ENCODE assay signal across 38 cellular contexts in the genomic region with DNA sequence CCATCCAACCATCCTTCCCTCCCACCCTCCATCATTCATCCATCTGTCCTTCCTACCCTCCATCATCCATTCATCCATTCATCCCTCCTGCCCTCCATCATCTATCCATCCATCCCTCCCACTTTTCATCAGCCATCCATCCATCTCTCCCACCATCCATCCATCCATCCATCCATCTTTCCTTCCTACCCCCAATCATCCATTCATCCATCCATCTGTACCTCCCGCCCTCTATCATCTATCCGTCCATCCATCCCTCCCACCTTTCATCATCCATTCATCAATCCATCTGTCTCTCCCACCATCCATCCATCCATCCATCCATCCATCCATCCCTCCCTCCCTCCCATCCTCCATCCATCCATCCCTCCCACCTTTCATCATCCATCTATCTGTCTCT.
"Had no signal": no experiment of that assay in that cellular context is flagged by ENCODE, and none has a peak within 500 bp of the region (broad histone marks: within the 10 kb centered on the region; RNA-seq: fewer than 3 reads in every experiment).

No MANE protein-coding gene starts in this region.

- H3K9me3 Mint-ChIP-seq: activated B cell treated with CpG ODN at 0.5 μM for 24 hours; activated CD4-positive, alpha-beta memory T cell treated with anti-CD3 and anti-CD28 coated beads for 36 hours; activated naive CD4-positive, alpha-beta T cell treated with anti-CD3 and anti-CD28 coated beads for 36 hours; activated naive CD8-positive, alpha-beta T cell treated with anti-CD3 and anti-CD28 coated beads, Interleukin-2, amount 10 ng/mL, durations not matched to agents 7 days and 5 days; activated T-cell treated with anti-CD3 and anti-CD28 coated beads, Interleukin-2, amount 50 U/mL, for 4 hours; activated T-helper 1 cell treated with anti-CD3 and anti-CD28 coated beads, Interleukin-12 subunit alpha, Interleukin-12 subunit beta, Interleukin-2, Interleukin-4 antibody, amounts not matched to agents 30 ng/mL and 10 ng/mL and 1 ng/mL, durations not matched to agents 14 hours and 24 hours and 36 hours; activated T-helper 17 cell treated with anti-CD3 and anti-CD28 coated beads, Interleukin-2, amount 50 U/mL, for 72 hours; T-helper 1 cell treated with Interleukin-12 subunit alpha and Interleukin-12 subunit beta and Interleukin-4 antibody, amounts not matched to agents 30 μg/mL and 1 μg/mL, for 36 hours; T-helper 2 cell treated with Interferon-gamma antibody and Interleukin-4, amounts not matched to agents 5 μg/mL and 100 μg/mL, for 36 hours had no signal

- H3K4me1 Mint-ChIP-seq: activated B cell treated with CpG ODN at 0.5 μM for 24 hours; activated CD4-positive, alpha-beta T cell treated with anti-CD3 and anti-CD28 coated beads, Interleukin-2, amount 10 ng/mL, durations not matched to agents 24 days and 14 days; activated naive CD8-positive, alpha-beta T cell treated with anti-CD3 and anti-CD28 coated beads, Interleukin-2, amount 10 ng/mL, durations not matched to agents 7 days and 5 days; activated T-helper 17 cell treated with anti-CD3 and anti-CD28 coated beads, Interleukin-2, amount 50 U/mL, for 72 hours; central memory CD8-positive, alpha-beta T cell had no signal

- H3K27ac Mint-ChIP-seq: activated B cell treated with CpG ODN at 0.5 μM for 24 hours; activated CD4-positive, alpha-beta memory T cell treated with anti-CD3 and anti-CD28 coated beads for 36 hours; activated CD4-positive, alpha-beta T cell treated with anti-CD3 and anti-CD28 coated beads, Interleukin-2, amount 10 ng/mL, durations not matched to agents 24 days and 14 days; activated CD8-positive, alpha-beta T cell treated with anti-CD3 and anti-CD28 coated beads for 36 hours; activated naive CD4-positive, alpha-beta T cell treated with anti-CD3 and anti-CD28 coated beads for 36 hours; activated naive CD4-positive, alpha-beta T cell treated with anti-CD3 and anti-CD28 coated beads, Interleukin-2, amount 50 U/mL, for 72 hours; activated naive CD8-positive, alpha-beta T cell treated with anti-CD3 and anti-CD28 coated beads, Interleukin-2, amount 10 ng/mL, durations not matched to agents 7 days and 5 days; activated T-cell treated with anti-CD3 and anti-CD28 coated beads, Interleukin-2, amount 50 U/mL, for 72 hours; activated T-helper 1 cell treated with anti-CD3 and anti-CD28 coated beads, Interleukin-12 subunit alpha, Interleukin-12 subunit beta, Interleukin-2, Interleukin-4 antibody, amounts not matched to agents 30 ng/mL and 10 ng/mL and 1 ng/mL, durations not matched to agents 14 hours and 24 hours and 36 hours; activated T-helper 17 cell treated with anti-CD3 and anti-CD28 coated beads, Interleukin-2, amount 50 U/mL, for 72 hours; brain; T-helper 1 cell treated with Interleukin-12 subunit alpha and Interleukin-12 subunit beta and Interleukin-4 antibody, amounts not matched to agents 30 μg/mL and 1 μg/mL, for 36 hours; T-helper 2 cell treated with Interferon-gamma antibody and Interleukin-4, amounts not matched to agents 5 μg/mL and 100 μg/mL, for 36 hours had no signal

- H3K36me3 Mint-ChIP-seq: activated CD4-positive, alpha-beta memory T cell treated with anti-CD3 and anti-CD28 coated beads for 36 hours; activated naive CD4-positive, alpha-beta T cell treated with anti-CD3 and anti-CD28 coated beads, Interleukin-2, amount 50 U/mL, for 72 hours; activated naive CD8-positive, alpha-beta T cell treated with anti-CD3 and anti-CD28 coated beads, Interleukin-2, amount 10 ng/mL, durations not matched to agents 7 days and 5 days; brain had no signal

- H3K9me3 ChIP-seq: adrenal gland, ascending aorta had no signal

- H3K27me3 ChIP-seq: adrenal gland, ascending aorta, cardiac muscle cell had no signal

- H3K27ac ChIP-seq: adrenal gland, ascending aorta, cardiac muscle cell, VCaP had no signal

- H3K4me3 ChIP-seq: adrenal gland, ascending aorta, cardiac muscle cell had no signal

- H3K36me3 ChIP-seq: adrenal gland, ascending aorta, cardiac muscle cell had no signal

- H3K4me1 ChIP-seq: adrenal gland, ascending aorta had no signal

- FAIRE-seq: bronchial epithelial cell, TTC549 had no signal

- DNase-seq: activated B cell treated with CpG ODN at 0.5 μM for 24 hours; activated CD4-positive, alpha-beta memory T cell treated with anti-CD3 and anti-CD28 coated beads for 36 hours; activated CD4-positive, alpha-beta T cell treated with anti-CD3 and anti-CD28 coated beads for 4 hours; activated CD4-positive, alpha-beta T cell treated with anti-CD3 and anti-CD28 coated beads, Interleukin-2, amount 10 ng/mL, durations not matched to agents 24 days and 14 days; activated CD4-positive, alpha-beta T cell treated with anti-CD3 and anti-CD28 coated beads, Interleukin-2, amount 50 U/mL, for 1 hour; activated CD4-positive, alpha-beta T cell treated with anti-CD3 and anti-CD28 coated beads, Interleukin-2, amount 50 U/mL, for 4 hours; activated CD8-positive, alpha-beta memory T cell treated with anti-CD3 and anti-CD28 coated beads, Interleukin-2, amount 50 U/mL, for 4 hours; activated CD8-positive, alpha-beta T cell treated with anti-CD3 and anti-CD28 coated beads for 36 hours; activated gamma-delta T cell treated with Interleukin-2 at 50 U/mL for 16 hours; activated naive CD4-positive, alpha-beta T cell; activated naive CD4-positive, alpha-beta T cell treated with anti-CD3 and anti-CD28 coated beads for 36 hours; activated naive CD4-positive, alpha-beta T cell treated with anti-CD3 and anti-CD28 coated beads, Interleukin-2, amount 50 U/mL, for 16 hours; activated naive CD8-positive, alpha-beta T cell treated with anti-CD3 and anti-CD28 coated beads, Interleukin-2, amount 10 ng/mL, durations not matched to agents 7 days and 5 days; activated T-cell treated with anti-CD3 and anti-CD28 coated beads for 4 hours; activated T-cell treated with anti-CD3 and anti-CD28 coated beads, Interleukin-2, amount 50 U/mL, for 1 hour; activated T-cell treated with anti-CD3 and anti-CD28 coated beads, Interleukin-2, amount 50 U/mL, for 4 hours; activated T-cell treated with anti-CD3 and anti-CD28 coated beads, Interleukin-2, amount 50 U/mL, for 72 hours; adrenal gland; amygdala; anterior cingulate cortex; caudate nucleus; cerebellar nuclear complex; SW 1271; T-helper 1 cell; T-helper 2 cell; T-helper 9 cell had no signal

- H3K4me3 Mint-ChIP-seq: activated B cell treated with CpG ODN at 0.5 μM for 24 hours; activated CD4-positive, alpha-beta memory T cell treated with anti-CD3 and anti-CD28 coated beads for 36 hours; activated CD4-positive, alpha-beta T cell treated with anti-CD3 and anti-CD28 coated beads, Interleukin-2, amount 10 ng/mL, durations not matched to agents 24 days and 14 days; activated CD8-positive, alpha-beta T cell treated with anti-CD3 and anti-CD28 coated beads for 36 hours; activated naive CD4-positive, alpha-beta T cell treated with anti-CD3 and anti-CD28 coated beads for 36 hours; activated naive CD8-positive, alpha-beta T cell treated with anti-CD3 and anti-CD28 coated beads, Interleukin-2, amount 10 ng/mL, durations not matched to agents 7 days and 5 days; activated T-cell treated with anti-CD3 and anti-CD28 coated beads, Interleukin-2, amount 50 U/mL, for 4 hours; activated T-cell treated with anti-CD3 and anti-CD28 coated beads, Interleukin-2, amount 50 U/mL, for 72 hours; activated T-helper 1 cell treated with anti-CD3 and anti-CD28 coated beads, Interleukin-12 subunit alpha, Interleukin-12 subunit beta, Interleukin-2, Interleukin-4 antibody, amounts not matched to agents 30 ng/mL and 10 ng/mL and 1 ng/mL, durations not matched to agents 14 hours and 24 hours and 36 hours; activated T-helper 17 cell treated with anti-CD3 and anti-CD28 coated beads, Interleukin-2, amount 50 U/mL, for 72 hours; brain; central memory CD8-positive, alpha-beta T cell; T-helper 1 cell treated with Interleukin-12 subunit alpha and Interleukin-12 subunit beta and Interleukin-4 antibody, amounts not matched to agents 30 μg/mL and 1 μg/mL, for 36 hours; T-helper 2 cell treated with Interferon-gamma antibody and Interleukin-4, amounts not matched to agents 5 μg/mL and 100 μg/mL, for 36 hours had no signal

- ATAC-seq: activated CD8-positive, alpha-beta T cell treated with anti-CD3 and anti-CD28 coated beads for 36 hours; activated naive CD4-positive, alpha-beta T cell treated with anti-CD3 and anti-CD28 coated beads, Interleukin-2, amount 50 U/mL, for 72 hours; activated T-cell treated with anti-CD3 and anti-CD28 coated beads, Interleukin-2, amount 50 U/mL, for 4 hours; activated T-cell treated with anti-CD3 and anti-CD28 coated beads, Interleukin-2, amount 50 U/mL, for 72 hours; activated T-helper 17 cell treated with anti-CD3 and anti-CD28 coated beads, Interleukin-2, amount 50 U/mL, for 72 hours had no signal

- H3K27me3 Mint-ChIP-seq: activated B cell treated with CpG ODN at 0.5 μM for 24 hours; activated CD4-positive, alpha-beta T cell treated with anti-CD3 and anti-CD28 coated beads, Interleukin-2, amount 10 ng/mL, durations not matched to agents 24 days and 14 days; activated CD8-positive, alpha-beta T cell treated with anti-CD3 and anti-CD28 coated beads for 36 hours; activated naive CD8-positive, alpha-beta T cell treated with anti-CD3 and anti-CD28 coated beads, Interleukin-2, amount 10 ng/mL, durations not matched to agents 7 days and 5 days had no signal
